Comparison of ENCODE assay signal across 21 cellular contexts in the genomic region with DNA sequence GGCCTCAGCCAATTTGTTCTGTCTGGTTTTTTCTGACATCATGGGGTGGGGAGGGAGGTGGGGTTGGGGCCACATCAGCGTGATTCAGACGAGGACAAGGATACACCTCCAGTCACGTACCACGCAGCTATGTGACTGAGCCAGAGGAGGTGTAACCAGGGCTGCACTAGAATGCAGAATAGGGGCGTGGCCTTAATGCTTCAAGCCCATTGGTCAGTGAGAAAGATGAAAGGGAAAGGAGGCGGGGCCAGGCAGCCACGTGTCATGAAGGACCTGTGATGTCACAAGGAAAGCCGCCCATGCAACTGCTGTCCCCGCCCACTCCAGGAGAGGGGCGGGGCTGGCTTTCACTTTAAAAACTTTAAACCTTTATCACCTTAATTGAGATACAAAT. TPM values are rescaled to one million over a fixed set of nuclear protein-coding genes. Genes with fewer than 3 reads are reported as not detected.
DNase-seq lines count a peak whose midpoint lies in the region; ATAC-seq, FAIRE-seq and TF ChIP-seq lines count a peak whose summit lies in the region.
"Had no signal": no experiment of that assay in that cellular context is flagged by ENCODE, and none has a peak within 500 bp of the region (broad histone marks: within the 10 kb centered on the region; RNA-seq: fewer than 3 reads in every experiment).

A gene with protein sequence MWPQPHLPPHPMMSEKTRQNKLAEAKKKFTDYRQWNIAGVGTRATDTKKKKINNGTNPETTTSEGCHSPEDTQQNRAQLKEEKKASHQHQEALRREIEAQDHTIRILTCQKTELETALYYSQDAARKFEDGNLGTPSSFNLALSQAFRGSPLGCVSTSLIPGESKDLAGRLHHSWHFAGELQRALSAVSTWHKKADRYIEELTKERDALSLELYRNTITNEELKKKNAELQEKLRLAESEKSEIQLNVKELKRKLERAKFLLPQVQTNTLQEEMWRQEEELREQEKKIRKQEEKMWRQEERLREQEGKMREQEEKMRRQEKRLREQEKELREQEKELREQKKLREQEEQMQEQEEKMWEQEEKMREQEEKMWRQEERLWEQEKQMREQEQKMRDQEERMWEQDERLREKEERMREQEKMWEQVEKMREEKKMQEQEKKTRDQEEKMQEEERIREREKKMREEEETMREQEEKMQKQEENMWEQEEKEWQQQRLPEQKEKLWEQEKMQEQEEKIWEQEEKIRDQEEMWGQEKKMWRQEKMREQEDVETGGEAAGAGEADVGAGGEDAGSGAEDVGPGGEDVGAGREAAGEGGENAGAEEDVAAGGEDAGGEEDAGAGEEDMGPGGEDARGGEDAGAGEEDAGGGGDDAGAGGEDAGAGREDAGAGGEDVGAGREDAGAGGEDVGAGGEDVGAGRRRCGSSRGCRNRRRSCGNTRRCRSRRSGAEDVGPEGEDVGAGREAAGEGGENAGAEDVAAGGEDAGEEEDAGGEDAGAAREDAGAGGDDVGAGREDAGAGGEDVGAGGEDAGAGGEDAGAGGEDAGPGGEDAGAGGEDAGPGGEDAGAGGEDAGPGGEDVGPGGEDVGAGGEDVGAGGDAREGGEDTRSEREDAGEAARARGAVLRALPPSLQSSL (minus strand): TSS at position 137 of the 394 bp plus-strand sequence. CDS start 62 bp downstream, at position 75.

- peaks cover 4% of the 10 kb centered on the region for H3K27me3 Mint-ChIP-seq in Caco-2 (ENCODE audit: insufficient read depth, unreplicated experiment)
- H3K27me3 Mint-ChIP-seq: activated CD4-positive, alpha-beta T cell treated with anti-CD3 and anti-CD28 coated beads, Interleukin-2, amount 10 ng/mL, durations not matched to agents 7 days and 5 days had no signal

- H3K4me1 Mint-ChIP-seq in Caco-2 (ENCODE audit: low read depth, unreplicated experiment) = no peaks in the 10 kb centered on the region
- H3K4me1 Mint-ChIP-seq: central memory CD8-positive, alpha-beta T cell had no signal

- ATAC-seq in SK-N-SH treated with all-trans-retinoic acid at 6 μM for 48 hours (no peak), K562 (peak; percentile 96), GM21515 (IDR thresholded peaks at IDR 0.05; ENCODE audit: unreplicated experiment) (no peak), foreskin keratinocyte (no peak)
- ATAC-seq: stimulated activated naive CD8-positive, alpha-beta T cell treated with anti-CD3 and anti-CD28 coated beads, Interleukin-15, Interleukin-2, amounts not matched to agents 100 U/mL and 50 U/mL, for 24 hours had no signal

- H3K27ac ChIP-seq in SK-N-SH (ENCODE audit: low read depth in 2 of 2, low read length in 1 of 2) = no peak within 1 kb of the TSS
- H3K27ac ChIP-seq in K562 (ENCODE audit: extremely low read depth, low read depth, low read length) = no peak within 1 kb of the TSS
- no peak within 1 kb of the TSS for H3K27ac ChIP-seq in foreskin keratinocyte
- H3K27ac ChIP-seq: HL-60, ovary, skin epidermis, upper lobe of left lung had no signal

- H3K4me1 ChIP-seq in SK-N-SH (ENCODE audit: control insufficient read depth in 1 of 2, insufficient read depth in 2 of 2, low read depth in 1 of 2, low read length in 1 of 2) = no peaks in the 10 kb centered on the region
- 0 out of 2 replicates have a peak, but pooled peaks cover 6% of the 10 kb centered on the region for H3K4me1 ChIP-seq in Caco-2
- peaks cover 0 to 5% of the 10 kb centered on the region in 2 experiments; a peak in 2 of 5 replicates for H3K4me1 ChIP-seq in K562 (replicated peaks in 1 of 2; ENCODE audit: control insufficient read depth in 2 of 2, insufficient read depth in 2 of 2, low read length in 2 of 2)
- H3K4me1 ChIP-seq in foreskin keratinocyte = no peaks in the 10 kb centered on the region
- H3K4me1 ChIP-seq: upper lobe of left lung had no signal

- H4K20me1 ChIP-seq in SK-N-SH (ENCODE audit: insufficient read depth) = no peaks in the 10 kb centered on the region
- no peaks in the 10 kb centered on the region for H4K20me1 ChIP-seq in K562 (replicated peaks; ENCODE audit: control insufficient read depth, insufficient read depth, low read length)

- H2AFZ ChIP-seq in SK-N-SH (ENCODE audit: low read depth) (no peak within 1 kb of the TSS), K562 (ENCODE audit: low read depth, low read length) (no peak within 1 kb of the TSS)

- BruUV-seq in Caco-2 (replicated peaks; lab: Mats Ljungman, UMichigan) (no TSS peak), K562 (replicated peaks; lab: Mats Ljungman, UMichigan) (no TSS peak)

- POLR2A ChIA-PET in SK-N-SH (lab: Yijun Ruan, JAX) (no interaction called here), Caco-2 (lab: Charles Lee) (no interaction called here), K562 (lab: Yijun Ruan, JAX) (no interaction called here)

- no peak for TF ChIP-seq RAD21 in SK-N-SH (IDR thresholded peaks at IDR 0.05; ENCODE audit: low read length)
- TF ChIP-seq RAD21 in K562 (CRISPR knock-in tag; conservative IDR thresholded peaks at IDR 0.05 in 1 of 2, IDR thresholded peaks at IDR 0.05 in 1 of 2) = no peak

- TF ChIP-seq CTCF in SK-N-SH (IDR thresholded peaks at IDR 0.05) = no peak
- no peak for TF ChIP-seq CTCF in Caco-2 (IDR thresholded peaks at IDR 0.05; ENCODE audit: insufficient read depth in 1 of 2, low read depth in 1 of 2, low read length in 1 of 2, severe bottlenecking in 1 of 2, unreplicated experiment in 1 of 2)
- no peak for TF ChIP-seq CTCF in NB4 (IDR thresholded peaks at IDR 0.05; ENCODE audit: low read depth, low read length)
- TF ChIP-seq CTCF in K562 (IDR thresholded peaks at IDR 0.05 in 2 of 3, conservative IDR thresholded peaks at IDR 0.05 in 1 of 3; ENCODE audit: insufficient read depth in 2 of 3, low read depth in 1 of 3, low read length in 3 of 3) = no peak
- no peak for TF ChIP-seq CTCF in foreskin keratinocyte (conservative IDR thresholded peaks at IDR 0.05)

- H3K4me3 Mint-ChIP-seq in Caco-2 (ENCODE audit: unreplicated experiment) = no peak within 1 kb of the TSS
- H3K4me3 Mint-ChIP-seq: activated CD4-positive, alpha-beta T cell treated with anti-CD3 and anti-CD28 coated beads, Interleukin-2, amount 10 ng/mL, durations not matched to agents 7 days and 5 days; central memory CD8-positive, alpha-beta T cell had no signal

- intact Hi-C loops in Caco-2 (cut with micrococcal nuclease; ENCODE audit: unreplicated experiment) (no loop called here), K562 (cut with micrococcal nuclease) (no loop called here)

- no peak within 1 kb of the TSS for H3K27ac Mint-ChIP-seq in Caco-2 (ENCODE audit: unreplicated experiment)
- H3K27ac Mint-ChIP-seq: activated CD4-positive, alpha-beta T cell treated with anti-CD3 and anti-CD28 coated beads, Interleukin-2, amount 10 ng/mL, durations not matched to agents 7 days and 5 days had no signal

- H3K36me3 ChIP-seq in SK-N-SH (replicated peaks in 1 of 2; ENCODE audit: control insufficient read depth in 1 of 2, insufficient read depth in 2 of 2, low read length in 1 of 2) = no peaks in the 10 kb centered on the region
- no peaks in the 10 kb centered on the region for H3K36me3 ChIP-seq in Caco-2 (ENCODE audit: control insufficient read depth, insufficient read depth, low read length)
- H3K36me3 ChIP-seq in K562 (ENCODE audit: control insufficient read depth, insufficient read depth, low read length) = no peaks in the 10 kb centered on the region
- H3K36me3 ChIP-seq: ovary, upper lobe of left lung had no signal

- H3K79me2 ChIP-seq in SK-N-SH (ENCODE audit: insufficient read depth) (no peaks in the 10 kb centered on the region), K562 (ENCODE audit: control insufficient read depth, insufficient read depth, low read length) (no peaks in the 10 kb centered on the region)

- peak; percentile 97 for FAIRE-seq in K562 (lab: Jason Lieb, UNC)
- FAIRE-seq: D721Med had no signal

- WGBS in SK-N-SH (ENCODE audit: low lambda C conversion rate) = 22% methylated on average over 10 of the region's 10 CpGs
- WGBS in K562 (ENCODE audit: insufficient coverage, low coverage, missing lambda C conversion rate) = 0% methylated on average over 6 of the region's 10 CpGs

- H3K9me3 ChIP-seq in SK-N-SH (no peaks in the 10 kb centered on the region), Caco-2 (no peaks in the 10 kb centered on the region), K562 (replicated peaks; ENCODE audit: control insufficient read depth, insufficient read depth, low read depth, low read length) (no peaks in the 10 kb centered on the region)
- H3K9me3 ChIP-seq: ovary, upper lobe of left lung had no signal

- H3F3A ChIP-seq in SK-N-SH (replicated peaks; ENCODE audit: insufficient read depth) = no peaks in the 10 kb centered on the region

- TF ChIP-seq EP300 in SK-N-SH (IDR thresholded peaks at IDR 0.05; ENCODE audit: borderline replicate concordance in 1 of 2, low read depth in 1 of 2, low read length in 1 of 2) (no peak), K562 (IDR thresholded peaks at IDR 0.05; ENCODE audit: low read length) (no peak)

- no peaks in the 10 kb centered on the region for H3K9me2 ChIP-seq in SK-N-SH

- in situ Hi-C loops in K562 (cut with MboI) = no loop called here

- H3K4me3 ChIP-seq in SK-N-SH (ENCODE audit: low read depth in 2 of 2, low read length in 1 of 2) = no peak within 1 kb of the TSS
- H3K4me3 ChIP-seq in Caco-2 (ENCODE audit: low read depth, low read length) = no peak within 1 kb of the TSS
- H3K4me3 ChIP-seq in NB4 (ENCODE audit: low read depth, low read length) = no peak within 1 kb of the TSS
- H3K4me3 ChIP-seq in K562 = no peak within 1 kb of the TSS
- H3K4me3 ChIP-seq: ovary, skin epidermis, upper lobe of left lung had no signal

- no peak for DNase-seq in SK-N-SH
- DNase-seq in Caco-2 = peak; percentile 50 to 68
- DNase-seq in NB4 (ENCODE audit: low read depth) = peak; percentile 41
- DNase-seq in K562 (ENCODE audit: extremely low read depth in 1 of 4, low spot score in 3 of 4) = peak; percentile 67 to 80 (median 74)
- no peak for DNase-seq in foreskin melanocyte
- DNase-seq in foreskin keratinocyte = no peak
- DNase-seq: activated CD4-positive, alpha-beta T cell treated with anti-CD3 and anti-CD28 coated beads, Interleukin-2, amount 10 ng/mL, durations not matched to agents 7 days and 5 days; effector memory CD4-positive, alpha-beta T cell; Kasumi-1; NCI-H187 treated with DMSO at 0.1 percent for 48 hours; ovary; stimulated activated naive CD8-positive, alpha-beta T cell treated with anti-CD3 and anti-CD28 coated beads, Interleukin-15, Interleukin-2, amounts not matched to agents 100 U/mL and 50 U/mL, for 24 hours; upper lobe of left lung had no signal

- TF ChIP-seq POLR2A in NB4 (IDR thresholded peaks at IDR 0.05; ENCODE audit: extremely low read depth, insufficient read length) (no peak), K562 (conservative IDR thresholded peaks at IDR 0.05) (no peak)

- no peaks in the 10 kb centered on the region for H3K9me3 Mint-ChIP-seq in Caco-2 (ENCODE audit: unreplicated experiment)
- H3K9me3 Mint-ChIP-seq: activated CD4-positive, alpha-beta T cell treated with anti-CD3 and anti-CD28 coated beads, Interleukin-2, amount 10 ng/mL, durations not matched to agents 7 days and 5 days; central memory CD8-positive, alpha-beta T cell had no signal

- no peak within 1 kb of the TSS for H3K9ac ChIP-seq in SK-N-SH
- no peak within 1 kb of the TSS for H3K9ac ChIP-seq in K562 (ENCODE audit: insufficient read depth in 1 of 2, low read depth in 2 of 2, low read length in 2 of 2)

- H3K9me1 ChIP-seq in K562 (ENCODE audit: control insufficient read depth, insufficient read depth, low read length) = no peaks in the 10 kb centered on the region

- peak within 1 kb of the TSS; percentile 10; the same call in 1 of the 2 replicates for H3K4me2 ChIP-seq in SK-N-SH
- no peak within 1 kb of the TSS for H3K4me2 ChIP-seq in K562 (ENCODE audit: insufficient read depth, low read length)

- H3K27me3 ChIP-seq in SK-N-SH (ENCODE audit: insufficient read depth) = peaks cover 39% of the 10 kb centered on the region
- H3K27me3 ChIP-seq in Caco-2 (replicated peaks; ENCODE audit: control insufficient read depth, insufficient read depth, low read length) = no peaks in the 10 kb centered on the region
- peaks cover 10 to 16% of the 10 kb centered on the region in 2 experiments; a peak in 4 of 5 replicates for H3K27me3 ChIP-seq in K562 (ENCODE audit: control insufficient read depth in 2 of 2, insufficient read depth in 2 of 2, low read length in 2 of 2)
- H3K27me3 ChIP-seq in foreskin keratinocyte = no peaks in the 10 kb centered on the region
- H3K27me3 ChIP-seq: ovary, upper lobe of left lung had no signal

- H3K36me3 Mint-ChIP-seq in Caco-2 (ENCODE audit: insufficient read depth, unreplicated experiment) = no peaks in the 10 kb centered on the region

- CTCF ChIA-PET in SK-N-SH (lab: Yijun Ruan, JAX) (no interaction called here), Caco-2 (lab: Charles Lee) (no interaction called here), K562 (lab: Yijun Ruan, JAX; ENCODE audit: low intra/inter-chr PET ratio) (no interaction called here)

RNA-seq across cellular contexts. Expression of the gene that starts here (rescaled TPM):
- polyA plus RNA-seq in SK-N-SH (2012; rRNA removed) (not detected in 2 replicates), K562 (2011; rRNA removed) (not detected in 2 replicates), K562 (2014; fragmentation: Illumina TruSeq; extraction: Trizol) (not detected in 2 replicates), K562 (2014; fragmentation: Nextera tagmentation; extraction: Ambion mirVana) (not detected), K562 (2014; rRNA removed) (not detected in 2 replicates), foreskin keratinocyte (not detected in 2 replicates)
- polyA plus RNA-seq in SK-N-SH (2012; cell fraction: cytosol; rRNA removed) = not detected in 2 replicates
- polyA plus RNA-seq in SK-N-SH (2012; cell fraction: nucleus; rRNA removed) = not detected in 2 replicates
- total RNA-seq in Caco-2 (2022) (not detected in 2 replicates), K562 (2014; rRNA removed) (not detected in 2 replicates), K562 (2014; rRNA removed; fragmentation: Illumina TruSeq; extraction: Trizol) (not detected in 2 replicates), K562 (2015; rRNA removed; fragmentation: Illumina TruSeq; extraction: Trizol) (not detected in 2 replicates), K562 (2021) (not detected in 2 replicates), foreskin keratinocyte (not detected in 2 replicates)
- total RNA-seq in K562 (2011; cell fraction: chromatin; rRNA removed; ENCODE audit: low replicate concordance) = not detected in 2 replicates
- not detected in 2 replicates for total RNA-seq in K562 (2011; cell fraction: nucleolus; rRNA removed)
- total RNA-seq in K562 (2011; cell fraction: nucleoplasm; rRNA removed) = not detected in 2 replicates
- not detected in 2 replicates for polyA plus RNA-seq in K562 (2011; cell fraction: cytosol; rRNA removed)
- not detected in 2 replicates for polyA plus RNA-seq in K562 (2011; cell fraction: nucleus; rRNA removed)
- polyA plus RNA-seq in K562 (2012) = 0.07 TPM in 1 of 2 replicates, not detected in the other
- not detected in 2 replicates for polyA minus RNA-seq in K562 (2011; rRNA and poly(A)+ RNA removed)
- polyA minus RNA-seq in K562 (2011; cell fraction: cytosol; rRNA and poly(A)+ RNA removed) = not detected in 2 replicates
- not detected in 2 replicates for polyA minus RNA-seq in K562 (2011; cell fraction: nucleus; rRNA and poly(A)+ RNA removed)
- total RNA-seq: activated CD4-positive, alpha-beta T cell treated with anti-CD3 and anti-CD28 coated beads, Interleukin-2, amount 10 ng/mL, durations not matched to agents 7 days and 5 days; fibroblast of villous mesenchyme; liver; ovary; upper lobe of left lung had no signal
- polyA plus RNA-seq: liver, ovary had no signal

Comparison
In these comparisons a context has a peak if more than half of its experiments do, and no peak if none do; other contexts are left out.
1. Peak in DNase-seq in Caco-2; RNA of the gene not detected or under 1 TPM.
2. Peak in DNase-seq and ATAC-seq in K562; RNA of the gene not detected or under 1 TPM.
3. Of the 27 proteins assayed by ChIP-seq in both K562 and SK-N-SH: peak only in K562: NRF1, USF1 and USF2; only in SK-N-SH: none; in both: none; in neither: 23; mixed calls (peak in some experiments, not most) for 1.